In genomic region chr18:48788378-48788777, GRCh38 we compare ENCODE assay signal across 26 cellular contexts.
A peak's percentile ranks its signal among the peaks of the same experiment; 100 is the strongest.
DNase-seq lines count a peak whose midpoint lies in the region; ATAC-seq and TF ChIP-seq lines count a peak whose summit lies in the region.
"Had no signal": no experiment of that assay in that cellular context is flagged by ENCODE, and none has a peak within 500 bp of the region (broad histone marks: within the 10 kb centered on the region; RNA-seq: fewer than 3 reads in every experiment).

No MANE protein-coding gene starts in this region.

- whole genome bisulfite sequencing in smooth muscle cell (ENCODE audit: low lambda C conversion rate): 47% methylated on average over 1 of the region's 1 CpG
- 82 to 91% methylated on average over 1 of the region's 1 CpG for WGBS in testis, 2 donors

- BruUV-seq in Caco-2 (replicated peaks; lab: Mats Ljungman, UMichigan): no TSS peak

- H2AFZ ChIP-seq in smooth muscle cell (ENCODE audit: low read depth): no peak overlapping the region

- H3K27ac ChIP-seq in Peyer's patch (peak overlapping the region in 1 of 4 donors; percentile 13), smooth muscle cell (ENCODE audit: low read depth) (peak overlapping the region; percentile 97), testis (no peak overlapping the region)
- H3K27ac ChIP-seq: 22Rv1, neutrophil had no signal

- no peak overlapping the region for H3K4me3 Mint-ChIP-seq in activated CD8-positive, alpha-beta T cell treated with anti-CD3 and anti-CD28 coated beads, Interleukin-2, amount 10 ng/mL, durations not matched to agents 7 days and 5 days
- H3K4me3 Mint-ChIP-seq in activated CD8-positive, alpha-beta T cell treated with anti-CD3 and anti-CD28 coated beads for 36 hours: no peak overlapping the region
- H3K4me3 Mint-ChIP-seq in Caco-2 (ENCODE audit: unreplicated experiment): no peak overlapping the region

- intact Hi-C loops in activated CD8-positive, alpha-beta T cell treated with anti-CD3 and anti-CD28 coated beads for 36 hours (cut with micrococcal nuclease): loop anchor here (5.0 kb wide), 1 partner anchor 159 kb away; no protein-coding TSS in a partner anchor
- intact Hi-C loops in testis (cut with DNase I; ENCODE audit: low total_unique reads): no loop called here
- intact Hi-C loops in Caco-2 (cut with micrococcal nuclease; ENCODE audit: unreplicated experiment): loop anchor here (10.0 kb wide), 1 partner anchor 156 kb away; no protein-coding TSS in a partner anchor

- POLR2A ChIA-PET in activated CD8-positive, alpha-beta T cell treated with anti-CD3 and anti-CD28 coated beads, Interleukin-2, amount 10 ng/mL, durations not matched to agents 7 days and 5 days (lab: Charles Lee): no interaction called here
- POLR2A ChIA-PET in activated CD8-positive, alpha-beta T cell treated with anti-CD3 and anti-CD28 coated beads for 36 hours (lab: Charles Lee): interaction anchor here (0.6 to 0.8 kb wide), 2 partner anchors 32 to 70 kb away, joined by 5 read pairs; no protein-coding TSS in a partner anchor
- POLR2A ChIA-PET in Caco-2 (lab: Charles Lee): no interaction called here

- H3K9me3 Mint-ChIP-seq in activated CD8-positive, alpha-beta T cell treated with anti-CD3 and anti-CD28 coated beads, Interleukin-2, amount 10 ng/mL, durations not matched to agents 7 days and 5 days (ENCODE audit: insufficient read depth): no peaks in the 10 kb centered on the region
- H3K9me3 Mint-ChIP-seq in activated CD8-positive, alpha-beta T cell treated with anti-CD3 and anti-CD28 coated beads for 36 hours: peaks cover 4% of the 10 kb centered on the region
- H3K9me3 Mint-ChIP-seq in Caco-2 (ENCODE audit: unreplicated experiment): peaks cover 6% of the 10 kb centered on the region

- peaks cover 21% of the 10 kb centered on the region for H3K79me2 ChIP-seq in smooth muscle cell (ENCODE audit: low read depth)

- CTCF ChIA-PET in activated CD8-positive, alpha-beta T cell treated with anti-CD3 and anti-CD28 coated beads, Interleukin-2, amount 10 ng/mL, durations not matched to agents 7 days and 5 days (lab: Charles Lee): interaction anchor here (1.2 to 1.3 kb wide), 2 partner anchors 10 to 12 kb away, joined by 3 to 5 read pairs; no protein-coding TSS in a partner anchor
- CTCF ChIA-PET in activated CD8-positive, alpha-beta T cell treated with anti-CD3 and anti-CD28 coated beads for 36 hours (lab: Charles Lee): interaction anchor here (1.2 kb wide), 1 partner anchor 11 kb away, joined by 3 read pairs; no protein-coding TSS in a partner anchor
- CTCF ChIA-PET in Caco-2 (lab: Charles Lee): no interaction called here

- no peak for TF ChIP-seq CTCF in activated CD8-positive, alpha-beta T cell treated with anti-CD3 and anti-CD28 coated beads for 36 hours (IDR thresholded peaks at IDR 0.05)
- no peak for TF ChIP-seq CTCF in Peyer's patch (IDR thresholded peaks at IDR 0.05)
- no peak for TF ChIP-seq CTCF in smooth muscle cell (IDR thresholded peaks at IDR 0.05; ENCODE audit: borderline replicate concordance, insufficient read depth, poor library complexity, severe bottlenecking)
- TF ChIP-seq CTCF in testis (IDR thresholded peaks at IDR 0.05): no peak
- no peak for TF ChIP-seq CTCF in Caco-2 (IDR thresholded peaks at IDR 0.05; ENCODE audit: insufficient read depth in 1 of 2, low read depth in 1 of 2, low read length in 1 of 2, severe bottlenecking in 1 of 2, unreplicated experiment in 1 of 2)

- H3K9me3 ChIP-seq in Peyer's patch (no peaks in the 10 kb centered on the region), smooth muscle cell (replicated peaks; ENCODE audit: low read depth) (no peaks in the 10 kb centered on the region), testis (no peaks in the 10 kb centered on the region), Caco-2 (no peaks in the 10 kb centered on the region)
- H3K9me3 ChIP-seq: adrenal gland, HAP-1, neutrophil, psoas muscle had no signal

- no peak for DNase-seq in activated CD8-positive, alpha-beta T cell treated with anti-CD3 and anti-CD28 coated beads, Interleukin-2, amount 10 ng/mL, durations not matched to agents 7 days and 5 days
- no peak for DNase-seq in activated CD8-positive, alpha-beta T cell treated with anti-CD3 and anti-CD28 coated beads for 36 hours
- DNase-seq in Peyer's patch (peak in 2 of 3 donors; percentile 32 to 33), islet precursor cell (peak; percentile 84), smooth muscle cell (lab: John Stamatoyannopoulos, UW; ENCODE audit: unreplicated experiment) (no peak), testis (no peak), NCI-H187 (lab: John Stamatoyannopoulos, UW) (no peak), Caco-2 (no peak)
- DNase-seq: activated gamma-delta T cell treated with Interleukin-2 at 50 U/mL for 16 hours; activated T-cell treated with anti-CD3 and anti-CD28 coated beads, Interleukin-2, amount 50 U/mL, for 1 hour; brain microvascular endothelial cell; DND-41; effector memory CD4-positive, alpha-beta T cell; kidney glomerular epithelial cell; NCI-H1105; NCI-H2081; NCI-H2227 treated with DMSO at 0.1 percent for 48 hours; NCI-H748 treated with DMSO at 0.1 percent for 48 hours; stimulated activated CD4-positive, alpha-beta T cell treated with anti-CD3 and anti-CD28 coated beads, Interleukin-2, amount 100 ng/mL, for 24 hours; T-helper 2 cell had no signal

- H3K36me3 ChIP-seq in Peyer's patch: no peaks in the 10 kb centered on the region
- H3K36me3 ChIP-seq in smooth muscle cell (ENCODE audit: low read depth): no peaks in the 10 kb centered on the region
- no peaks in the 10 kb centered on the region for H3K36me3 ChIP-seq in testis (ENCODE audit: low read depth, missing control alignments)
- no peaks in the 10 kb centered on the region for H3K36me3 ChIP-seq in Caco-2 (ENCODE audit: control insufficient read depth, insufficient read depth, low read length)
- H3K36me3 ChIP-seq: adrenal gland, brain microvascular endothelial cell, HAP-1, neutrophil had no signal

- H3K4me1 Mint-ChIP-seq in activated CD8-positive, alpha-beta T cell treated with anti-CD3 and anti-CD28 coated beads, Interleukin-2, amount 10 ng/mL, durations not matched to agents 7 days and 5 days (ENCODE audit: low read depth): peaks cover 41% of the 10 kb centered on the region
- peaks cover 20% of the 10 kb centered on the region for H3K4me1 Mint-ChIP-seq in activated CD8-positive, alpha-beta T cell treated with anti-CD3 and anti-CD28 coated beads for 36 hours (ENCODE audit: low read depth)
- no peaks in the 10 kb centered on the region for H3K4me1 Mint-ChIP-seq in Caco-2 (ENCODE audit: low read depth, unreplicated experiment)

- ATAC-seq in activated CD8-positive, alpha-beta T cell treated with anti-CD3 and anti-CD28 coated beads, Interleukin-2, amount 10 ng/mL, durations not matched to agents 7 days and 5 days: no peak
- no peak for ATAC-seq in activated CD8-positive, alpha-beta T cell treated with anti-CD3 and anti-CD28 coated beads for 36 hours
- ATAC-seq: psoas muscle had no signal

- H3K4me1 ChIP-seq in Peyer's patch (peaks cover 0 to 11% (median 5%) of the 10 kb centered on the region in 4 donors), smooth muscle cell (ENCODE audit: low read depth) (peaks cover 14% of the 10 kb centered on the region), testis (no peaks in the 10 kb centered on the region), Caco-2 (no peaks in the 10 kb centered on the region)
- H3K4me1 ChIP-seq: HAP-1 had no signal

- no peaks in the 10 kb centered on the region for H4K20me1 ChIP-seq in smooth muscle cell (ENCODE audit: low read depth)

- H3K36me3 Mint-ChIP-seq in activated CD8-positive, alpha-beta T cell treated with anti-CD3 and anti-CD28 coated beads, Interleukin-2, amount 10 ng/mL, durations not matched to agents 7 days and 5 days (ENCODE audit: low read depth): no peaks in the 10 kb centered on the region
- H3K36me3 Mint-ChIP-seq in activated CD8-positive, alpha-beta T cell treated with anti-CD3 and anti-CD28 coated beads for 36 hours (ENCODE audit: low read depth): no peaks in the 10 kb centered on the region
- H3K36me3 Mint-ChIP-seq in Caco-2 (ENCODE audit: insufficient read depth, unreplicated experiment): peaks cover 18% of the 10 kb centered on the region

- H3K4me2 ChIP-seq in smooth muscle cell: no peak overlapping the region

- H3K27ac Mint-ChIP-seq in activated CD8-positive, alpha-beta T cell treated with anti-CD3 and anti-CD28 coated beads, Interleukin-2, amount 10 ng/mL, durations not matched to agents 7 days and 5 days: peak overlapping the region; percentile 13
- no peak overlapping the region for H3K27ac Mint-ChIP-seq in activated CD8-positive, alpha-beta T cell treated with anti-CD3 and anti-CD28 coated beads for 36 hours
- H3K27ac Mint-ChIP-seq in Caco-2 (ENCODE audit: unreplicated experiment): no peak overlapping the region

- TF ChIP-seq POLR2A in Peyer's patch (IDR thresholded peaks at IDR 0.05): no peak
- TF ChIP-seq POLR2A in testis (IDR thresholded peaks at IDR 0.05): no peak

- H3K4me3 ChIP-seq in Peyer's patch (no peak overlapping the region), smooth muscle cell (no peak overlapping the region), testis (no peak overlapping the region), Caco-2 (ENCODE audit: low read depth, low read length) (no peak overlapping the region)
- H3K4me3 ChIP-seq: adrenal gland, HAP-1, psoas muscle, skin epidermis had no signal

- H3K9ac ChIP-seq in smooth muscle cell (ENCODE audit: low read depth): peak overlapping the region; percentile 63

- H3K27me3 Mint-ChIP-seq in activated CD8-positive, alpha-beta T cell treated with anti-CD3 and anti-CD28 coated beads, Interleukin-2, amount 10 ng/mL, durations not matched to agents 7 days and 5 days (ENCODE audit: low read depth): no peaks in the 10 kb centered on the region
- no peaks in the 10 kb centered on the region for H3K27me3 Mint-ChIP-seq in activated CD8-positive, alpha-beta T cell treated with anti-CD3 and anti-CD28 coated beads for 36 hours
- H3K27me3 Mint-ChIP-seq in Caco-2 (ENCODE audit: insufficient read depth, unreplicated experiment): no peaks in the 10 kb centered on the region

- no peaks in the 10 kb centered on the region for H3K27me3 ChIP-seq in Peyer's patch
- H3K27me3 ChIP-seq in smooth muscle cell (ENCODE audit: low read depth): no peaks in the 10 kb centered on the region
- H3K27me3 ChIP-seq in testis: no peaks in the 10 kb centered on the region
- H3K27me3 ChIP-seq in Caco-2 (replicated peaks; ENCODE audit: control insufficient read depth, insufficient read depth, low read length): no peaks in the 10 kb centered on the region
- H3K27me3 ChIP-seq: adrenal gland, brain microvascular endothelial cell, neutrophil had no signal

- H3F3A ChIP-seq in smooth muscle cell (ENCODE audit: low read depth): peaks cover 20% of the 10 kb centered on the region

Comparison
In these comparisons a context has a peak if more than half of its experiments do, and no peak if none do; other contexts are left out.
1. DNase-seq: peak in Peyer's patch (2 of 3) and islet precursor cell (single experiment); none in activated CD8-positive, alpha-beta T cell treated with anti-CD3 and anti-CD28 coated beads, Interleukin-2, amount 10 ng/mL, durations not matched to agents 7 days and 5 days (single experiment), activated CD8-positive, alpha-beta T cell treated with anti-CD3 and anti-CD28 coated beads for 36 hours (single experiment), smooth muscle cell (single experiment), testis (single experiment), NCI-H187 (0 of 2) and Caco-2 (0 of 2).